Comparison of ENCODE assay signal across 13 cellular contexts in genomic region chr1:30300669-30301068, GRCh38.
DNase-seq lines count a peak whose midpoint lies in the region; ATAC-seq and TF ChIP-seq lines count a peak whose summit lies in the region.
"Had no signal": no experiment of that assay in that cellular context is flagged by ENCODE, and none has a peak within 500 bp of the region (broad histone marks: within the 10 kb centered on the region; RNA-seq: fewer than 3 reads in every experiment).

No MANE protein-coding gene starts in this region.

- no peaks in the 10 kb centered on the region for H3K36me3 ChIP-seq in colonic mucosa
- no peaks in the 10 kb centered on the region for H3K36me3 ChIP-seq in esophagus muscularis mucosa
- no peaks in the 10 kb centered on the region for H3K36me3 ChIP-seq in stomach

- no peak for ATAC-seq in GM19467 (IDR thresholded peaks at IDR 0.05; ENCODE audit: unreplicated experiment)

- H3K9ac ChIP-seq in colonic mucosa (ENCODE audit: low read depth in 2 of 2, low read length in 2 of 2): no peak overlapping the region

- H3K4me3 ChIP-seq in colonic mucosa: no peak overlapping the region
- H3K4me3 ChIP-seq in esophagus muscularis mucosa: no peak overlapping the region
- H3K4me3 ChIP-seq in stomach: no peak overlapping the region

- no peaks in the 10 kb centered on the region for H3K27me3 ChIP-seq in colonic mucosa
- H3K27me3 ChIP-seq in esophagus muscularis mucosa: peaks cover 0 to 72% (median 2%) of the 10 kb centered on the region in 4 donors
- peaks cover 0 to 54% (median 4%) of the 10 kb centered on the region in 3 donors for H3K27me3 ChIP-seq in stomach

- no peak overlapping the region for H3K27ac ChIP-seq in colonic mucosa
- no peak overlapping the region for H3K27ac ChIP-seq in esophagus muscularis mucosa (replicated peaks in 1 of 4)
- H3K27ac ChIP-seq in stomach: no peak overlapping the region

- H3K9me3 ChIP-seq in colonic mucosa (no peaks in the 10 kb centered on the region), esophagus muscularis mucosa (peaks cover 0 to 11% (median 8%) of the 10 kb centered on the region in 4 donors), stomach (peaks cover 0 to 9% (median 4%) of the 10 kb centered on the region in 4 donors)

- no peak for TF ChIP-seq POLR2A in esophagus muscularis mucosa (IDR thresholded peaks at IDR 0.05; ENCODE audit: low read depth)
- TF ChIP-seq POLR2A in stomach (IDR thresholded peaks at IDR 0.05): no peak

- TF ChIP-seq EP300 in esophagus muscularis mucosa (IDR thresholded peaks at IDR 0.05) (no peak), stomach (IDR thresholded peaks at IDR 0.05) (no peak)

- H3K4me1 ChIP-seq in colonic mucosa (no peaks in the 10 kb centered on the region), esophagus muscularis mucosa (no peaks in the 10 kb centered on the region), stomach (no peaks in the 10 kb centered on the region)

- intact Hi-C loops in colonic mucosa (cut with DNase I): no loop called here
- intact Hi-C loops in esophagus muscularis mucosa (cut with DNase I): no loop called here
- intact Hi-C loops in stomach (cut with DNase I; ENCODE audit: low total_unique reads): no loop called here

- 73% methylated on average over 5 of the region's 5 CpGs for WGBS in esophagus muscularis mucosa
- 44 to 69% (median 50%) methylated on average over 5 of the region's 5 CpGs for WGBS in stomach, 5 donors

- peak; percentile 4 for DNase-seq in activated CD8-positive, alpha-beta memory T cell treated with anti-CD3 and anti-CD28 coated beads, Interleukin-2, amount 50 U/mL, for 48 hours
- DNase-seq in activated CD8-positive, alpha-beta memory T cell treated with anti-CD3 and anti-CD28 coated beads, Interleukin-2, amount 50 U/mL, for 4 hours: no peak
- DNase-seq in colonic mucosa: peak; percentile 4
- DNase-seq in esophagus muscularis mucosa (ENCODE audit: extremely low spot score): peak; percentile 47
- peak; percentile 22 for DNase-seq in stomach
- no peak for DNase-seq in NCI-H146 treated with DMSO at 0.1 percent for 48 hours (lab: John Stamatoyannopoulos, UW; ENCODE audit: unreplicated experiment)
- DNase-seq: AML-193; CD4-positive, alpha-beta memory T cell; DMS153; DMS79; GDM1; H9 had no signal

- no peak for TF ChIP-seq CTCF in colonic mucosa (IDR thresholded peaks at IDR 0.05)
- TF ChIP-seq CTCF in esophagus muscularis mucosa (IDR thresholded peaks at IDR 0.05): no peak
- TF ChIP-seq CTCF in stomach (IDR thresholded peaks at IDR 0.05): no peak

Comparison
In these comparisons a context has a peak if more than half of its experiments do, and no peak if none do; other contexts are left out.
1. DNase-seq: peak in activated CD8-positive, alpha-beta memory T cell treated with anti-CD3 and anti-CD28 coated beads, Interleukin-2, amount 50 U/mL, for 48 hours (single experiment), colonic mucosa (single experiment), esophagus muscularis mucosa (single experiment) and stomach (single experiment); none in activated CD8-positive, alpha-beta memory T cell treated with anti-CD3 and anti-CD28 coated beads, Interleukin-2, amount 50 U/mL, for 4 hours (single experiment) and NCI-H146 treated with DMSO at 0.1 percent for 48 hours (single experiment).